Comparison of ENCODE assay signal across 16 cellular contexts in the genomic region with DNA sequence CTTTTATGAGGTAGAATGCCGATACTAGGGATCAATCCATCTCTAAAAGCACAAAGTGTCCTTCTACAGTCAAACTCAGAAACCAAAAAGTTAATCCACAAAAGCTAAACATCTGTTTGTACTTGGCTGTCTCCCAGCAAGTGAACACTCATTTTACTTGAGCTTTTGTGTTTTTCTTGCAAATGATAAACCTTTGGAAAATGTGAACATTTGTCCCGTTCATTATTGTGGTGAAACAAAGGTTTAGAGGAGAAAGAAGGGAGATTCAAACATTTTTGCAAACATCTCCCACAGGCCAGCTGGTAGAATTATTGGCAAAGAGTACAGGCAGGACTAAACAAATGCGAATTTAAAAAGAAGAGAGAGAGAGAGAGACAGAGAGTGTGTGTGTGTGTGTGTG.
"Had no signal": no experiment of that assay in that cellular context is flagged by ENCODE, and none has a peak within 500 bp of the region (broad histone marks: within the 10 kb centered on the region; RNA-seq: fewer than 3 reads in every experiment).

No MANE protein-coding gene starts in this region.

- H3K9me3 ChIP-seq: upper lobe of right lung had no signal

- H3K27me3 Mint-ChIP-seq: activated naive CD4-positive, alpha-beta T cell treated with anti-CD3 and anti-CD28 coated beads, Interleukin-2, amount 50 U/mL, for 24 hours; naive thymus-derived CD8-positive, alpha-beta T cell; T-cell had no signal

- FAIRE-seq: endometrium had no signal

- H3K27me3 ChIP-seq: ascending aorta, neural progenitor cell, spleen, upper lobe of right lung had no signal

- H2AFZ ChIP-seq: neural progenitor cell had no signal

- H3K4me1 ChIP-seq: ascending aorta, neural progenitor cell, spleen, upper lobe of right lung had no signal

- H3K4me1 Mint-ChIP-seq: activated naive CD4-positive, alpha-beta T cell treated with anti-CD3 and anti-CD28 coated beads, Interleukin-2, amount 50 U/mL, for 24 hours; naive thymus-derived CD8-positive, alpha-beta T cell; neural progenitor cell; T-cell had no signal

- H3K36me3 ChIP-seq: ascending aorta, neural progenitor cell, spleen, upper lobe of right lung had no signal

- DNase-seq: activated gamma-delta T cell treated with Interleukin-2 at 50 U/mL for 16 hours; activated T-cell treated with anti-CD3 and anti-CD28 coated beads, Interleukin-2, amount 50 U/mL, for 1 hour; cortex of kidney; erythroblast; naive thymus-derived CD8-positive, alpha-beta T cell; spleen; stimulated activated CD4-positive, alpha-beta T cell treated with anti-CD3 and anti-CD28 coated beads, Interleukin-4, amount 100 ng/mL, for 1 hour; stimulated activated naive CD4-positive, alpha-beta T cell treated with Interleukin-2 at 50 U/mL for 16 hours; T-cell; upper lobe of right lung had no signal

- H3K4me2 ChIP-seq: neural progenitor cell had no signal

- H3K9ac ChIP-seq: neural progenitor cell had no signal

- H3K9me3 Mint-ChIP-seq: activated naive CD4-positive, alpha-beta T cell treated with anti-CD3 and anti-CD28 coated beads, Interleukin-2, amount 50 U/mL, for 24 hours had no signal

- ATAC-seq: left lobe of liver; naive thymus-derived CD8-positive, alpha-beta T cell; sciatic nerve; T-cell; upper lobe of right lung had no signal

- H3K4me3 ChIP-seq: ascending aorta, neural progenitor cell, spleen, upper lobe of right lung had no signal

- H3K4me3 Mint-ChIP-seq: activated naive CD4-positive, alpha-beta T cell treated with anti-CD3 and anti-CD28 coated beads, Interleukin-2, amount 50 U/mL, for 24 hours; naive thymus-derived CD8-positive, alpha-beta T cell; neural progenitor cell; T-cell had no signal

- H3K36me3 Mint-ChIP-seq: activated naive CD4-positive, alpha-beta T cell treated with anti-CD3 and anti-CD28 coated beads, Interleukin-2, amount 50 U/mL, for 24 hours; neural progenitor cell; T-cell had no signal

- H3K27ac ChIP-seq: ascending aorta, neural progenitor cell, spleen, upper lobe of right lung had no signal

- H3K27ac Mint-ChIP-seq: activated naive CD4-positive, alpha-beta T cell treated with anti-CD3 and anti-CD28 coated beads, Interleukin-2, amount 50 U/mL, for 24 hours; naive thymus-derived CD8-positive, alpha-beta T cell; neural progenitor cell; T-cell had no signal
